ENCODE assay signal across 12 cellular contexts in the genomic region with DNA sequence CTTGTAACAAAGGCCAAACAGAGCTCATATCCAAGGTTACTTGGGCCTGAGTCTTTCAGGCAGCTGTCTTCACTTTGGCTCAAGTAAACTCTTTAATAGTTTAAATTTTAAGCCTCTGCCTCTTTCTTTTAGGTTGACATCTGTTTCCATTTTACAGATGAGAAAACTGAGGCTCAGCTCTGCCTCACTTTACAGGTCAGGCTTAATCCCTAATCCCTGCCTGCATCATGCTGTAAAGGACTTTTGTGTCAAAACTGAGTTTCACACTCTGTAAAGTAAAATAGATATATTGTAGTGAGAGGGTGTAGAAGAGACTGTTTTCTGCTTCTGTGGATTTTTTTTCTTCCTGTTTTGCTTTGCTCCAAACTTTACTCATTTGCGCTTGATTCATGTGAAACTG. TPM values are rescaled to one million over a fixed set of nuclear protein-coding genes. Genes with fewer than 3 reads are reported as not detected.
DNase-seq lines count a peak whose midpoint lies in the region; ATAC-seq, FAIRE-seq and TF ChIP-seq lines count a peak whose summit lies in the region.
"Had no signal": no experiment of that assay in that cellular context is flagged by ENCODE, and none has a peak within 500 bp of the region (broad histone marks: within the 10 kb centered on the region; RNA-seq: fewer than 3 reads in every experiment).

No MANE protein-coding gene starts in this region.

- H3K27me3 Mint-ChIP-seq in activated CD4-positive, alpha-beta T cell treated with anti-CD3 and anti-CD28 coated beads, Interleukin-2, amount 10 ng/mL, durations not matched to agents 24 days and 14 days: no peaks in the 10 kb centered on the region
- no peaks in the 10 kb centered on the region for H3K27me3 Mint-ChIP-seq in activated CD4-positive, alpha-beta T cell treated with anti-CD3 and anti-CD28 coated beads, Interleukin-2, amount 10 ng/mL, durations not matched to agents 7 days and 5 days
- H3K27me3 Mint-ChIP-seq in activated T-helper 2 cell treated with anti-CD3 and anti-CD28 coated beads, Interferon-gamma antibody, Interleukin-2, Interleukin-4, amounts not matched to agents 10 μg/mL and 5 μg/mL and 100 μg/mL, durations not matched to agents 14 hours and 24 hours and 36 hours (ENCODE audit: low read depth): no peaks in the 10 kb centered on the region
- no peaks in the 10 kb centered on the region for H3K27me3 Mint-ChIP-seq in stimulated activated memory B cell treated with anti-CD40 and anti-IgM and Interleukin-4, amounts not matched to agents 10 μg/mL and 1 μg/mL and 100 μg/mL, for 72 hours

- CTCF ChIA-PET in activated CD4-positive, alpha-beta T cell treated with anti-CD3 and anti-CD28 coated beads, Interleukin-2, amount 10 ng/mL, durations not matched to agents 7 days and 5 days (lab: Charles Lee): interaction anchor here (0.5 to 2.1 kb wide), 8 partner anchors 8 to 164 kb away, joined by 3 to 7 read pairs (median 4); no protein-coding TSS in a partner anchor
- CTCF ChIA-PET in HepG2 (lab: Yijun Ruan, JAX; ENCODE audit: low intra/inter-chr PET ratio, low total read pairs): no interaction called here

- no peak overlapping the region for H2AFZ ChIP-seq in HepG2 (ENCODE audit: low read length)

- H3K4me1 Mint-ChIP-seq in activated CD4-positive, alpha-beta T cell treated with anti-CD3 and anti-CD28 coated beads, Interleukin-2, amount 10 ng/mL, durations not matched to agents 24 days and 14 days: peaks cover 26% of the 10 kb centered on the region
- peaks cover 29% of the 10 kb centered on the region for H3K4me1 Mint-ChIP-seq in activated CD4-positive, alpha-beta T cell treated with anti-CD3 and anti-CD28 coated beads, Interleukin-2, amount 10 ng/mL, durations not matched to agents 7 days and 5 days
- H3K4me1 Mint-ChIP-seq in activated T-helper 2 cell treated with anti-CD3 and anti-CD28 coated beads, Interferon-gamma antibody, Interleukin-2, Interleukin-4, amounts not matched to agents 10 μg/mL and 5 μg/mL and 100 μg/mL, durations not matched to agents 14 hours and 24 hours and 36 hours (ENCODE audit: low read depth): peaks cover 46% of the 10 kb centered on the region
- H3K4me1 Mint-ChIP-seq in stimulated activated memory B cell treated with anti-CD40 and anti-IgM and Interleukin-4, amounts not matched to agents 10 μg/mL and 1 μg/mL and 100 μg/mL, for 72 hours: peaks cover 33% of the 10 kb centered on the region

- H3K4me3 ChIP-seq in HepG2 (replicated peaks in 1 of 3; ENCODE audit: insufficient read depth in 1 of 3, low read depth in 2 of 3, low read length in 3 of 3): peak overlapping the region in 2 of 3 experiments; percentile 7 to 16; a peak in 1 of 6 replicates
- H3K4me3 ChIP-seq: SJCRH30 had no signal

- POLR2A ChIA-PET in activated CD4-positive, alpha-beta T cell treated with anti-CD3 and anti-CD28 coated beads, Interleukin-2, amount 10 ng/mL, durations not matched to agents 7 days and 5 days (lab: Charles Lee): no interaction called here
- POLR2A ChIA-PET in HepG2 (lab: Yijun Ruan, JAX): interaction anchor here (0.8 to 3.0 kb wide), 7 partner anchors 10 to 83 kb away, joined by 3 to 13 read pairs (median 7); no protein-coding TSS in a partner anchor

- BruUV-seq in HepG2 (replicated peaks; lab: Mats Ljungman, UMichigan): no TSS peak

- peaks cover 100% of the 10 kb centered on the region for H3K4me1 ChIP-seq in HepG2 (ENCODE audit: insufficient read depth, low read length)
- H3K4me1 ChIP-seq: SJCRH30 had no signal

- TF ChIP-seq EP300 in HepG2 (IDR thresholded peaks at IDR 0.05; ENCODE audit: low read depth in 2 of 2, low read length in 2 of 2): no peak
- no peak for TF ChIP-seq EP300 in HepG2 (CRISPR knock-in tag; IDR thresholded peaks at IDR 0.05; ENCODE audit: borderline replicate concordance)

- TF ChIP-seq RAD21 in HepG2 (CRISPR knock-in tag; IDR thresholded peaks at IDR 0.05): no peak

- H3K9ac ChIP-seq in HepG2 (ENCODE audit: insufficient read depth, low read depth, low read length): peak overlapping the region; percentile 46; the same call in 1 of the 2 replicates

- H3K36me3 ChIP-seq in HepG2 (replicated peaks in 1 of 2; ENCODE audit: control insufficient read depth in 1 of 2, insufficient read depth in 2 of 2, low read length in 2 of 2): peaks cover 2 to 13% of the 10 kb centered on the region in 2 experiments; a peak in 3 of 5 replicates
- H3K36me3 ChIP-seq: SJCRH30 had no signal

- peak overlapping the region; percentile 69 for H3K27ac ChIP-seq in HepG2 (ENCODE audit: extremely low read length, insufficient read depth, low read length)
- H3K27ac ChIP-seq: SJCRH30 had no signal

- ATAC-seq in HepG2 (no peak), HG03342 (IDR thresholded peaks at IDR 0.05; ENCODE audit: unreplicated experiment) (no peak)
- ATAC-seq in stimulated activated memory B cell treated with anti-CD40 and anti-IgM and Interleukin-4, amounts not matched to agents 10 μg/mL and 1 μg/mL and 100 μg/mL, for 72 hours: no peak

- H3K4me3 Mint-ChIP-seq in activated CD4-positive, alpha-beta T cell treated with anti-CD3 and anti-CD28 coated beads, Interleukin-2, amount 10 ng/mL, durations not matched to agents 24 days and 14 days: no peak overlapping the region
- H3K4me3 Mint-ChIP-seq in activated CD4-positive, alpha-beta T cell treated with anti-CD3 and anti-CD28 coated beads, Interleukin-2, amount 10 ng/mL, durations not matched to agents 7 days and 5 days: no peak overlapping the region
- H3K4me3 Mint-ChIP-seq in activated T-helper 2 cell treated with anti-CD3 and anti-CD28 coated beads, Interferon-gamma antibody, Interleukin-2, Interleukin-4, amounts not matched to agents 10 μg/mL and 5 μg/mL and 100 μg/mL, durations not matched to agents 14 hours and 24 hours and 36 hours (ENCODE audit: low read depth): no peak overlapping the region
- H3K4me3 Mint-ChIP-seq in stimulated activated memory B cell treated with anti-CD40 and anti-IgM and Interleukin-4, amounts not matched to agents 10 μg/mL and 1 μg/mL and 100 μg/mL, for 72 hours: no peak overlapping the region

- H3K9me3 Mint-ChIP-seq in activated CD4-positive, alpha-beta T cell treated with anti-CD3 and anti-CD28 coated beads, Interleukin-2, amount 10 ng/mL, durations not matched to agents 24 days and 14 days: no peaks in the 10 kb centered on the region
- H3K9me3 Mint-ChIP-seq in activated CD4-positive, alpha-beta T cell treated with anti-CD3 and anti-CD28 coated beads, Interleukin-2, amount 10 ng/mL, durations not matched to agents 7 days and 5 days: no peaks in the 10 kb centered on the region
- H3K9me3 Mint-ChIP-seq in activated T-helper 2 cell treated with anti-CD3 and anti-CD28 coated beads, Interferon-gamma antibody, Interleukin-2, Interleukin-4, amounts not matched to agents 10 μg/mL and 5 μg/mL and 100 μg/mL, durations not matched to agents 14 hours and 24 hours and 36 hours: no peaks in the 10 kb centered on the region
- no peaks in the 10 kb centered on the region for H3K9me3 Mint-ChIP-seq in stimulated activated memory B cell treated with anti-CD40 and anti-IgM and Interleukin-4, amounts not matched to agents 10 μg/mL and 1 μg/mL and 100 μg/mL, for 72 hours

- peaks cover 76% of the 10 kb centered on the region for H4K20me1 ChIP-seq in HepG2 (ENCODE audit: insufficient read depth, low read length)

- H3K9me3 ChIP-seq in HepG2 (ENCODE audit: low read length): no peaks in the 10 kb centered on the region
- H3K9me3 ChIP-seq: SJCRH30 had no signal

- FAIRE-seq in HepG2 (lab: Jason Lieb, UNC): no peak

- in situ Hi-C loops in HepG2 (cut with HindIII; ENCODE audit: extremely low pct_ligation_motif_present, low pct_unique_long_range_greater_than_20kb): no loop called here

- peak overlapping the region; percentile 62 for H3K27ac Mint-ChIP-seq in activated CD4-positive, alpha-beta T cell treated with anti-CD3 and anti-CD28 coated beads, Interleukin-2, amount 10 ng/mL, durations not matched to agents 24 days and 14 days
- no peak overlapping the region for H3K27ac Mint-ChIP-seq in activated CD4-positive, alpha-beta T cell treated with anti-CD3 and anti-CD28 coated beads, Interleukin-2, amount 10 ng/mL, durations not matched to agents 7 days and 5 days
- peak overlapping the region; percentile 67 for H3K27ac Mint-ChIP-seq in activated T-helper 2 cell treated with anti-CD3 and anti-CD28 coated beads, Interferon-gamma antibody, Interleukin-2, Interleukin-4, amounts not matched to agents 10 μg/mL and 5 μg/mL and 100 μg/mL, durations not matched to agents 14 hours and 24 hours and 36 hours
- peak overlapping the region; percentile 64 for H3K27ac Mint-ChIP-seq in stimulated activated memory B cell treated with anti-CD40 and anti-IgM and Interleukin-4, amounts not matched to agents 10 μg/mL and 1 μg/mL and 100 μg/mL, for 72 hours

- peak overlapping the region; percentile 72 for H3K4me2 ChIP-seq in HepG2 (ENCODE audit: low read depth, low read length)

- no peaks in the 10 kb centered on the region for H3K27me3 ChIP-seq in HepG2 (ENCODE audit: control insufficient read depth in 1 of 2, insufficient read depth in 2 of 2, low read length in 2 of 2)
- H3K27me3 ChIP-seq: SJCRH30 had no signal

- no peak for DNase-seq in activated CD4-positive, alpha-beta T cell treated with anti-CD3 and anti-CD28 coated beads, Interleukin-2, amount 10 ng/mL, durations not matched to agents 24 days and 14 days
- no peak for DNase-seq in activated CD4-positive, alpha-beta T cell treated with anti-CD3 and anti-CD28 coated beads, Interleukin-2, amount 10 ng/mL, durations not matched to agents 7 days and 5 days
- no peak for DNase-seq in activated T-helper 2 cell treated with anti-CD3 and anti-CD28 coated beads, Interferon-gamma antibody, Interleukin-2, Interleukin-4, amounts not matched to agents 10 μg/mL and 5 μg/mL and 100 μg/mL, durations not matched to agents 14 hours and 24 hours and 36 hours (ENCODE audit: low spot score)
- DNase-seq in HepG2 (ENCODE audit: low spot score) (no peak), cerebellar nuclear complex (lab: John Stamatoyannopoulos, UW) (no peak), SKM-1 (lab: John Stamatoyannopoulos, UW; ENCODE audit: unreplicated experiment) (no peak)
- DNase-seq: activated CD4-positive, CD25-positive, alpha-beta regulatory T cell treated with anti-CD3 and anti-CD28 coated beads, Interleukin-2, amount 50 U/mL, for 72 hours; NCI-H1436; NCI-H774; SJCRH30 had no signal

- no peak for TF ChIP-seq POLR2A in HepG2 (IDR thresholded peaks at IDR 0.05; ENCODE audit: insufficient read depth in 1 of 2, low read depth in 2 of 2, low read length in 2 of 2)

- TF ChIP-seq CTCF in HepG2 (CRISPR knock-in tag; IDR thresholded peaks at IDR 0.05): no peak

- H3K79me2 ChIP-seq in HepG2 (ENCODE audit: insufficient read depth, low read length): peaks cover 98% of the 10 kb centered on the region

- intact Hi-C loops in activated CD4-positive, alpha-beta T cell treated with anti-CD3 and anti-CD28 coated beads, Interleukin-2, amount 10 ng/mL, durations not matched to agents 24 days and 14 days (cut with micrococcal nuclease): no loop called here
- intact Hi-C loops in activated T-helper 2 cell treated with anti-CD3 and anti-CD28 coated beads, Interferon-gamma antibody, Interleukin-2, Interleukin-4, amounts not matched to agents 10 μg/mL and 5 μg/mL and 100 μg/mL, durations not matched to agents 14 hours and 24 hours and 36 hours (cut with micrococcal nuclease): no loop called here
- intact Hi-C loops in HepG2 (cut with micrococcal nuclease; ENCODE audit: unreplicated experiment): no loop called here

- H3K36me3 Mint-ChIP-seq in activated CD4-positive, alpha-beta T cell treated with anti-CD3 and anti-CD28 coated beads, Interleukin-2, amount 10 ng/mL, durations not matched to agents 24 days and 14 days (ENCODE audit: low read depth): no peaks in the 10 kb centered on the region
- H3K36me3 Mint-ChIP-seq in activated CD4-positive, alpha-beta T cell treated with anti-CD3 and anti-CD28 coated beads, Interleukin-2, amount 10 ng/mL, durations not matched to agents 7 days and 5 days (ENCODE audit: low read depth): no peaks in the 10 kb centered on the region
- no peaks in the 10 kb centered on the region for H3K36me3 Mint-ChIP-seq in activated T-helper 2 cell treated with anti-CD3 and anti-CD28 coated beads, Interferon-gamma antibody, Interleukin-2, Interleukin-4, amounts not matched to agents 10 μg/mL and 5 μg/mL and 100 μg/mL, durations not matched to agents 14 hours and 24 hours and 36 hours (ENCODE audit: low read depth)
- no peaks in the 10 kb centered on the region for H3K36me3 Mint-ChIP-seq in stimulated activated memory B cell treated with anti-CD40 and anti-IgM and Interleukin-4, amounts not matched to agents 10 μg/mL and 1 μg/mL and 100 μg/mL, for 72 hours

- 94% methylated on average over 1 of the region's 1 CpG for WGBS in HepG2 (ENCODE audit: low lambda C conversion rate)

RNA-seq across cellular contexts. Expression of a gene that starts 11.1 kb away (rescaled TPM):
- 22.8 and 23.9 TPM in 2 replicates for total RNA-seq in activated CD4-positive, alpha-beta T cell treated with anti-CD3 and anti-CD28 coated beads, Interleukin-2, amount 10 ng/mL, durations not matched to agents 24 days and 14 days
- 10 to 100 TPM; 27.2 to 28.1 TPM for total RNA-seq in activated CD4-positive, alpha-beta T cell treated with anti-CD3 and anti-CD28 coated beads, Interleukin-2, amount 10 ng/mL, durations not matched to agents 7 days and 5 days
- 34.8 and 35.6 TPM in 2 replicates for total RNA-seq in activated T-helper 2 cell treated with anti-CD3 and anti-CD28 coated beads, Interferon-gamma antibody, Interleukin-2, Interleukin-4, amounts not matched to agents 10 μg/mL and 5 μg/mL and 100 μg/mL, durations not matched to agents 14 hours and 24 hours and 36 hours
- total RNA-seq in HepG2 (2016; rRNA removed; fragmentation: Illumina TruSeq; extraction: Trizol): 48.8 and 130 TPM in 2 replicates
- 13.1 and 13.3 TPM in 2 replicates for total RNA-seq in HepG2 (2016; cell fraction: cytosol; rRNA removed; fragmentation: Illumina TruSeq; extraction: Trizol; ENCODE audit: low read depth)
- 39.2 and 136 TPM in 2 replicates for total RNA-seq in HepG2 (2016; cell fraction: insoluble cytoplasmic fraction; rRNA removed; fragmentation: Illumina TruSeq; extraction: Trizol)
- total RNA-seq in HepG2 (2016; cell fraction: membrane; rRNA removed; fragmentation: Illumina TruSeq; extraction: Trizol): 18.9 and 22.5 TPM in 2 replicates
- 211 and 228 TPM in 2 replicates for total RNA-seq in HepG2 (2016; cell fraction: nucleus; rRNA removed; fragmentation: Illumina TruSeq; extraction: Trizol)
- polyA plus RNA-seq in HepG2 (2011; rRNA removed): 106 and 126 TPM in 2 replicates
- 92.4 and 98.4 TPM in 2 replicates for polyA plus RNA-seq in HepG2 (2011; cell fraction: cytosol; rRNA removed)
- polyA plus RNA-seq in HepG2 (2011; cell fraction: nucleus; rRNA removed): 739 and 796 TPM in 2 replicates
- polyA plus RNA-seq in HepG2 (2012): 198 and 216 TPM in 2 replicates
- polyA plus RNA-seq in HepG2 (2016; cell fraction: cytosol; fragmentation: Illumina TruSeq; extraction: Trizol; ENCODE audit: low read depth): 8.9 and 9.6 TPM in 2 replicates
- 41.9 and 44.7 TPM in 2 replicates for polyA plus RNA-seq in HepG2 (2016; cell fraction: insoluble cytoplasmic fraction; fragmentation: Illumina TruSeq; extraction: Trizol; ENCODE audit: low read depth)
- polyA plus RNA-seq in HepG2 (2016; cell fraction: membrane; fragmentation: Illumina TruSeq; extraction: Trizol; ENCODE audit: low read depth): 15.4 and 16.3 TPM in 2 replicates
- polyA plus RNA-seq in HepG2 (2016; cell fraction: nucleus; fragmentation: Illumina TruSeq; extraction: Trizol; ENCODE audit: insufficient read depth, low read depth): 270 and 279 TPM in 2 replicates
- 277 and 558 TPM in 2 replicates for polyA minus RNA-seq in HepG2 (2011; rRNA and poly(A)+ RNA removed; ENCODE audit: low replicate concordance)
- 259 and 274 TPM in 2 replicates for polyA minus RNA-seq in HepG2 (2011; cell fraction: cytosol; rRNA and poly(A)+ RNA removed)
- polyA minus RNA-seq in HepG2 (2011; cell fraction: nucleus; rRNA and poly(A)+ RNA removed): 831 and 1,056 TPM in 2 replicates
